ENCODE assay signal across 13 cellular contexts in genomic region chr10:76583711-76584161, GRCh38.
A peak's percentile ranks its signal among the peaks of the same experiment; 100 is the strongest.
DNase-seq lines count a peak whose midpoint lies in the region; ATAC-seq and TF ChIP-seq lines count a peak whose summit lies in the region.
"Had no signal": no experiment of that assay in that cellular context is flagged by ENCODE, and none has a peak within 500 bp of the region (broad histone marks: within the 10 kb centered on the region; RNA-seq: fewer than 3 reads in every experiment).

No MANE protein-coding gene starts in this region.

- TF ChIP-seq EP300 in gastroesophageal sphincter (IDR thresholded peaks at IDR 0.05) = no peak

- H3K36me3 ChIP-seq in H7 (replicated peaks; ENCODE audit: control insufficient read depth, insufficient read depth, low read length) (no peaks in the 10 kb centered on the region), gastroesophageal sphincter (no peaks in the 10 kb centered on the region), colonic mucosa (no peaks in the 10 kb centered on the region)

- no peak for TF ChIP-seq POLR2A in gastroesophageal sphincter (IDR thresholded peaks at IDR 0.05)

- H3K27ac ChIP-seq in gastroesophageal sphincter (peak overlapping the region in 3 of 4 donors; percentile 5 to 32 (median 21)), colonic mucosa (no peak overlapping the region)
- H3K27ac ChIP-seq: KMS-11 had no signal

- no peaks in the 10 kb centered on the region for H3K36me3 Mint-ChIP-seq in immature natural killer cell

- H3K4me3 ChIP-seq in H7 (ENCODE audit: insufficient read depth, low read depth, low read length) (no peak overlapping the region), gastroesophageal sphincter (no peak overlapping the region), colonic mucosa (no peak overlapping the region)

- H3K27ac Mint-ChIP-seq in immature natural killer cell = no peak overlapping the region

- peaks cover 0 to 1% (median 0%) of the 10 kb centered on the region in 3 donors for H3K27me3 Mint-ChIP-seq in immature natural killer cell (ENCODE audit: low read depth in 3 of 3)

- WGBS in gastroesophageal sphincter (ENCODE audit: low coverage in 1 of 2), 2 donors = 28 to 34% methylated on average over 3 of the region's 3 CpGs

- H3K4me1 ChIP-seq in gastroesophageal sphincter = peaks cover 0 to 26% (median 2%) of the 10 kb centered on the region in 3 donors
- H3K4me1 ChIP-seq in colonic mucosa = no peaks in the 10 kb centered on the region

- DNase-seq in H7 (peak; percentile 12), SW480 (ENCODE audit: low spot score) (peak; percentile 2), stromal cell of bone marrow (ENCODE audit: low read depth) (peak; percentile 52), colonic mucosa (no peak), NCI-H1417 (lab: John Stamatoyannopoulos, UW) (no peak), immature natural killer cell (no peak)
- no peak for DNase-seq in stimulated activated CD8-positive, alpha-beta memory T cell treated with anti-CD3 and anti-CD28 coated beads, Interleukin-4, amount 100 ng/mL, for 48 hours
- DNase-seq: activated naive CD4-positive, alpha-beta T cell; GF-D8; stimulated activated CD4-positive, alpha-beta T cell treated with anti-CD3 and anti-CD28 coated beads, Interleukin-15, amount 100 ng/mL, for 24 hours; substantia nigra had no signal

- H3K9me3 Mint-ChIP-seq in immature natural killer cell = peaks cover 0 to 5% (median 0%) of the 10 kb centered on the region in 6 donors

- no peak overlapping the region for H3K4me3 Mint-ChIP-seq in immature natural killer cell

- intact Hi-C loops in colonic mucosa (cut with DNase I) = no loop called here

- H3K27me3 ChIP-seq in H7 (ENCODE audit: control insufficient read depth, insufficient read depth, low read length) = no peaks in the 10 kb centered on the region
- H3K27me3 ChIP-seq in gastroesophageal sphincter = no peaks in the 10 kb centered on the region
- H3K27me3 ChIP-seq in colonic mucosa = no peaks in the 10 kb centered on the region

- TF ChIP-seq CTCF in gastroesophageal sphincter (IDR thresholded peaks at IDR 0.05) = no peak
- TF ChIP-seq CTCF in colonic mucosa (IDR thresholded peaks at IDR 0.05) = no peak

- ATAC-seq in gastroesophageal sphincter = peak; percentile 82

- H3K9ac ChIP-seq in colonic mucosa (ENCODE audit: low read depth in 2 of 2, low read length in 2 of 2) = no peak overlapping the region
- H3K9ac ChIP-seq: KMS-11 had no signal

- H3K4me1 Mint-ChIP-seq in immature natural killer cell = no peaks in the 10 kb centered on the region

- H3K9me3 ChIP-seq in gastroesophageal sphincter (no peaks in the 10 kb centered on the region), colonic mucosa (no peaks in the 10 kb centered on the region)

Comparison
In these comparisons a context has a peak if more than half of its experiments do, and no peak if none do; other contexts are left out.
1. DNase-seq: peak in H7 (single experiment), SW480 (single experiment) and stromal cell of bone marrow (single experiment); none in colonic mucosa (single experiment), NCI-H1417 (0 of 3), stimulated activated CD8-positive, alpha-beta memory T cell treated with anti-CD3 and anti-CD28 coated beads, Interleukin-4, amount 100 ng/mL, for 48 hours (single experiment) and immature natural killer cell (0 of 3).